In genomic region chr3:177811111-177811510, GRCh38 we compare ENCODE assay signal across 1 cellular context.
TF ChIP-seq lines count a peak whose summit lies in the region.

No MANE protein-coding gene starts in this region.

TF ChIP-seq in K562, 482 proteins besides CTCF, POLR2A, EP300 and RAD21 (continued from another document):
- TF ChIP-seq, protein P1, sequence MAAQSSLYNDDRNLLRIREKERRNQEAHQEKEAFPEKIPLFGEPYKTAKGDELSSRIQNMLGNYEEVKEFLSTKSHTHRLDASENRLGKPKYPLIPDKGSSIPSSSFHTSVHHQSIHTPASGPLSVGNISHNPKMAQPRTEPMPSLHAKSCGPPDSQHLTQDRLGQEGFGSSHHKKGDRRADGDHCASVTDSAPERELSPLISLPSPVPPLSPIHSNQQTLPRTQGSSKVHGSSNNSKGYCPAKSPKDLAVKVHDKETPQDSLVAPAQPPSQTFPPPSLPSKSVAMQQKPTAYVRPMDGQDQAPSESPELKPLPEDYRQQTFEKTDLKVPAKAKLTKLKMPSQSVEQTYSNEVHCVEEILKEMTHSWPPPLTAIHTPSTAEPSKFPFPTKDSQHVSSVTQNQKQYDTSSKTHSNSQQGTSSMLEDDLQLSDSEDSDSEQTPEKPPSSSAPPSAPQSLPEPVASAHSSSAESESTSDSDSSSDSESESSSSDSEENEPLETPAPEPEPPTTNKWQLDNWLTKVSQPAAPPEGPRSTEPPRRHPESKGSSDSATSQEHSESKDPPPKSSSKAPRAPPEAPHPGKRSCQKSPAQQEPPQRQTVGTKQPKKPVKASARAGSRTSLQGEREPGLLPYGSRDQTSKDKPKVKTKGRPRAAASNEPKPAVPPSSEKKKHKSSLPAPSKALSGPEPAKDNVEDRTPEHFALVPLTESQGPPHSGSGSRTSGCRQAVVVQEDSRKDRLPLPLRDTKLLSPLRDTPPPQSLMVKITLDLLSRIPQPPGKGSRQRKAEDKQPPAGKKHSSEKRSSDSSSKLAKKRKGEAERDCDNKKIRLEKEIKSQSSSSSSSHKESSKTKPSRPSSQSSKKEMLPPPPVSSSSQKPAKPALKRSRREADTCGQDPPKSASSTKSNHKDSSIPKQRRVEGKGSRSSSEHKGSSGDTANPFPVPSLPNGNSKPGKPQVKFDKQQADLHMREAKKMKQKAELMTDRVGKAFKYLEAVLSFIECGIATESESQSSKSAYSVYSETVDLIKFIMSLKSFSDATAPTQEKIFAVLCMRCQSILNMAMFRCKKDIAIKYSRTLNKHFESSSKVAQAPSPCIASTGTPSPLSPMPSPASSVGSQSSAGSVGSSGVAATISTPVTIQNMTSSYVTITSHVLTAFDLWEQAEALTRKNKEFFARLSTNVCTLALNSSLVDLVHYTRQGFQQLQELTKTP (IDR thresholded peaks at IDR 0.05; ENCODE audit: low read depth in 1 of 2, partially characterized antibody in 2 of 2): no peak
- TF ChIP-seq HLTF (IDR thresholded peaks at IDR 0.05) (no peak), ZNF436 (CRISPR knock-in tag; IDR thresholded peaks at IDR 0.05) (no peak), SMARCE1 (IDR thresholded peaks at IDR 0.05) (peak; percentile 49; the same call in 1 of the 2 replicates), OTX1 (CRISPR knock-in tag; IDR thresholded peaks at IDR 0.05) (no peak), ELF1 (tag; IDR thresholded peaks at IDR 0.05) (peak; percentile 21; the same call in 1 of the 2 replicates), ZNF174 (CRISPR knock-in tag; IDR thresholded peaks at IDR 0.05) (no peak), ARID3B (CRISPR knock-in tag; IDR thresholded peaks at IDR 0.05; ENCODE audit: borderline replicate concordance) (no peak)
